8 cellular contexts compared by ENCODE assay signal in genomic region chr19:57280913-57281425, GRCh38. TPM values are rescaled to one million over a fixed set of nuclear protein-coding genes. Genes with fewer than 3 reads are reported as not detected.
A peak's percentile ranks its signal among the peaks of the same experiment; 100 is the strongest.
DNase-seq lines count a peak whose midpoint lies in the region; ATAC-seq and TF ChIP-seq lines count a peak whose summit lies in the region.

No MANE protein-coding gene starts in this region.

- in situ Hi-C loops in astrocyte of the spinal cord (cut with HindIII; ENCODE audit: low sequenced_read_pairs): no loop called here

- ATAC-seq in right lobe of liver (no peak), omental fat pad (ENCODE audit: low FRiP score) (no peak), GM21786 (IDR thresholded peaks at IDR 0.05; ENCODE audit: unreplicated experiment) (no peak)

- H3K4me1 ChIP-seq in right lobe of liver: peaks cover 0 to 19% (median 5%) of the 10 kb centered on the region in 4 donors
- H3K4me1 ChIP-seq in vagina: peaks cover 40% of the 10 kb centered on the region

- H3K27me3 ChIP-seq in right lobe of liver (no peaks in the 10 kb centered on the region), vagina (no peaks in the 10 kb centered on the region)

- H3K27ac ChIP-seq in right lobe of liver (peak overlapping the region; percentile 90 to 98 (median 97)), vagina (peak overlapping the region; percentile 89)

- peak overlapping the region; percentile 87 for H3K4me3 ChIP-seq in NB4 (ENCODE audit: low read depth, low read length)
- peak overlapping the region; percentile 96 for H3K4me3 ChIP-seq in astrocyte of the spinal cord (ENCODE audit: low read depth, low read length)
- H3K4me3 ChIP-seq in right lobe of liver: peak overlapping the region; percentile 88 to 98 (median 97)
- peak overlapping the region; percentile 88 to 98 for H3K4me3 ChIP-seq in vagina

- 2% methylated on average over 6 of the region's 9 CpGs for WGBS in right lobe of liver (ENCODE audit: insufficient coverage, low coverage, low lambda C conversion rate, missing lambda C conversion rate)

- DNase-seq in activated T-cell treated with anti-CD3 and anti-CD28 coated beads for 4 hours (peak; percentile 6), NB4 (ENCODE audit: low read depth) (peak; percentile 34), astrocyte of the spinal cord (ENCODE audit: low read depth, low spot score) (no peak), right lobe of liver (no peak), vagina (ENCODE audit: extremely low spot score in 2 of 2) (no peak), omental fat pad (ENCODE audit: low spot score) (no peak)
- DNase-seq in activated T-cell treated with anti-CD3 and anti-CD28 coated beads, Interleukin-2, amount 50 U/mL, for 1 hour: no peak

- H3K9me3 ChIP-seq in right lobe of liver (no peaks in the 10 kb centered on the region), vagina (no peaks in the 10 kb centered on the region)

- H3K36me3 ChIP-seq in right lobe of liver (peaks cover 12 to 23% (median 15%) of the 10 kb centered on the region in 4 donors), vagina (peaks cover 5 to 23% of the 10 kb centered on the region in 2 donors)

- intact Hi-C loops in right lobe of liver (cut with DNase I) (no loop called here), vagina (cut with DNase I) (no loop called here)

- TF ChIP-seq CTCF in NB4 (IDR thresholded peaks at IDR 0.05; ENCODE audit: low read depth, low read length) (no peak), astrocyte of the spinal cord (IDR thresholded peaks at IDR 0.05; ENCODE audit: low read depth, low read length) (no peak), right lobe of liver (IDR thresholded peaks at IDR 0.05) (no peak), vagina (IDR thresholded peaks at IDR 0.05) (no peak), omental fat pad (IDR thresholded peaks at IDR 0.05) (no peak)

- TF ChIP-seq POLR2A in NB4 (IDR thresholded peaks at IDR 0.05; ENCODE audit: extremely low read depth, insufficient read length) (no peak), right lobe of liver (IDR thresholded peaks at IDR 0.05) (no peak), vagina (IDR thresholded peaks at IDR 0.05) (no peak)

RNA-seq across cellular contexts. Expression of gene ZNF460, which starts 0.7 kb away (rescaled TPM):
- 10 to 100 TPM; 15.7 to 24.2 (median 21.8) TPM for total RNA-seq in right lobe of liver
- 76.1 TPM for total RNA-seq in vagina
- 100 to 1,000 TPM in 2 of 4 donors, 10 to 100 TPM in 2; 46.5 to 163 (median 104) TPM for total RNA-seq in omental fat pad

RNA-seq across cellular contexts. Expression of gene ZNF543, which starts 39.3 kb away (rescaled TPM):
- total RNA-seq in right lobe of liver: 1 to 10 TPM; 1.9 to 2.7 (median 2.4) TPM
- 6.9 TPM for total RNA-seq in vagina
- 1 to 10 TPM; 5.6 to 8.4 (median 7.3) TPM for total RNA-seq in omental fat pad

RNA-seq across cellular contexts. Expression of gene ZNF805, which starts 40.5 kb away (rescaled TPM):
- 1 to 10 TPM; 3.9 to 6.3 (median 5.5) TPM for total RNA-seq in right lobe of liver
- 18.2 TPM for total RNA-seq in vagina
- 10 to 100 TPM; 14.8 to 21.6 (median 19.4) TPM for total RNA-seq in omental fat pad

RNA-seq across cellular contexts. Expression of gene AURKC, which starts 50.1 kb away (rescaled TPM):
- total RNA-seq in right lobe of liver (1 to 10 TPM in 1 of 6 experiments, under 1 TPM in 3, not detected in 2; 0.53 to 1.1 (median 0.77) TPM), vagina (0.74 TPM), omental fat pad (1 to 10 TPM in 2 of 4 donors, under 1 TPM in 1, not detected in 1; 0.69 to 2.2 (median 1.7) TPM)

Comparison
In these comparisons a context has a peak if more than half of its experiments do, and no peak if none do; other contexts are left out.
1. DNase-seq: peak in activated T-cell treated with anti-CD3 and anti-CD28 coated beads for 4 hours (single experiment) and NB4 (single experiment); none in activated T-cell treated with anti-CD3 and anti-CD28 coated beads, Interleukin-2, amount 50 U/mL, for 1 hour (single experiment), astrocyte of the spinal cord (single experiment), right lobe of liver (0 of 3), vagina (0 of 2) and omental fat pad (single experiment).
2. Peak in every context shown above with its lines, with median percentiles within 50 percentile points of each other: H3K4me3 ChIP-seq.